Comparison of ENCODE assay signal across 3 cellular contexts in the genomic region with DNA sequence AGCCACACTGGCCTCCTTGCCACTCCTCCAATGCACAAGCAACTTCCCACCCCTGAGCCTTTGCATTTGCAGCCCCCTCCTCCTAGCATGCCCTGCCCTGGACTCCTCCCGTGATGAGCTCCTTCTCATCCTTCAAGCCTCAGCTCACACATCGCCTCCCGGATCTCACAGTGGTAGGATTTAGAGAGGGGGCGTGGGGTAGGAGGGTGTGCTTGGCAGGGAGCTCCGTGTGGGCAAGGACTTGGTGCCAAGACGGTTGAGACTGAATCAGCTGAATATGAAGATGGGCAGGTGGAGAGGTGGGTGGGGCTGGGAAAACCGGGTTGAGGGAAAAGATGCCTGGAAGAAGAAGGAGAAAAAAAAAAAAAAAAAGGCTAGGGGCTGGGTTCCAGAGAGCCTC.
TF ChIP-seq lines count a peak whose summit lies in the region.

No MANE protein-coding gene starts in this region.

TF ChIP-seq in HCT116, 20 proteins besides CTCF, POLR2A, EP300 and RAD21:
- no peak for TF ChIP-seq MAX (IDR thresholded peaks at IDR 0.05)
- TF ChIP-seq ZFX (IDR thresholded peaks at IDR 0.05) = no peak
- no peak for TF ChIP-seq CEBPB (IDR thresholded peaks at IDR 0.05; ENCODE audit: low read depth)
- no peak for TF ChIP-seq SIN3A (IDR thresholded peaks at IDR 0.05; ENCODE audit: low read depth)
- TF ChIP-seq POLR2AphosphoS5 (IDR thresholded peaks at IDR 0.05; ENCODE audit: low read depth, low read length) = no peak
- no peak for TF ChIP-seq SP1 (IDR thresholded peaks at IDR 0.05; ENCODE audit: low read depth)
- TF ChIP-seq EZH2 (IDR thresholded peaks at IDR 0.05) = no peak
- no peak for TF ChIP-seq JUND (IDR thresholded peaks at IDR 0.05)
- TF ChIP-seq FOSL1 (IDR thresholded peaks at IDR 0.05; ENCODE audit: low read depth) = no peak
- TF ChIP-seq ZNF274 (IDR thresholded peaks at IDR 0.05; ENCODE audit: low read depth, low read length) = no peak
- no peak for TF ChIP-seq ZBTB33 (IDR thresholded peaks at IDR 0.05; ENCODE audit: extremely low read depth, insufficient replicate concordance, low read length)
- TF ChIP-seq CBX3 (IDR thresholded peaks at IDR 0.05; ENCODE audit: low read depth) = no peak
- TF ChIP-seq EZH2phosphoT487 (IDR thresholded peaks at IDR 0.05; ENCODE audit: borderline replicate concordance) = no peak
- no peak for TF ChIP-seq YY1 (IDR thresholded peaks at IDR 0.05; ENCODE audit: extremely low read depth, insufficient replicate concordance, low read depth, low read length)

TF ChIP-seq in IMR-90, 13 proteins besides CTCF, POLR2A, EP300 and RAD21:
- TF ChIP-seq MXI1 (IDR thresholded peaks at IDR 0.05; ENCODE audit: borderline replicate concordance, low read depth, low read length) (no peak), CEBPB (IDR thresholded peaks at IDR 0.05; ENCODE audit: low read depth, low read length) (no peak), RFX5 (IDR thresholded peaks at IDR 0.05; ENCODE audit: low read depth, low read length) (no peak), MAFK (IDR thresholded peaks at IDR 0.05; ENCODE audit: low read depth, low read length) (no peak), SMC3 (IDR thresholded peaks at IDR 0.05; ENCODE audit: low read depth, low read length) (no peak), MAZ (IDR thresholded peaks at IDR 0.05; ENCODE audit: borderline replicate concordance, low read depth, low read length) (no peak), FOS (IDR thresholded peaks at IDR 0.05; ENCODE audit: low read depth, low read length) (no peak), CHD1 (IDR thresholded peaks at IDR 0.05; ENCODE audit: low read depth, low read length) (no peak), RCOR1 (IDR thresholded peaks at IDR 0.05; ENCODE audit: insufficient replicate concordance, low read length) (no peak), NFE2L2 (IDR thresholded peaks at IDR 0.05; ENCODE audit: low read depth, low read length) (no peak), BHLHE40 (IDR thresholded peaks at IDR 0.05; ENCODE audit: low read depth, low read length) (no peak)
- TF ChIP-seq, protein P1, sequence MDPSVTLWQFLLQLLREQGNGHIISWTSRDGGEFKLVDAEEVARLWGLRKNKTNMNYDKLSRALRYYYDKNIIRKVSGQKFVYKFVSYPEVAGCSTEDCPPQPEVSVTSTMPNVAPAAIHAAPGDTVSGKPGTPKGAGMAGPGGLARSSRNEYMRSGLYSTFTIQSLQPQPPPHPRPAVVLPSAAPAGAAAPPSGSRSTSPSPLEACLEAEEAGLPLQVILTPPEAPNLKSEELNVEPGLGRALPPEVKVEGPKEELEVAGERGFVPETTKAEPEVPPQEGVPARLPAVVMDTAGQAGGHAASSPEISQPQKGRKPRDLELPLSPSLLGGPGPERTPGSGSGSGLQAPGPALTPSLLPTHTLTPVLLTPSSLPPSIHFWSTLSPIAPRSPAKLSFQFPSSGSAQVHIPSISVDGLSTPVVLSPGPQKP (IDR thresholded peaks at IDR 0.05; ENCODE audit: borderline replicate concordance, low read depth, low read length) = no peak
- TF ChIP-seq, protein P2, sequence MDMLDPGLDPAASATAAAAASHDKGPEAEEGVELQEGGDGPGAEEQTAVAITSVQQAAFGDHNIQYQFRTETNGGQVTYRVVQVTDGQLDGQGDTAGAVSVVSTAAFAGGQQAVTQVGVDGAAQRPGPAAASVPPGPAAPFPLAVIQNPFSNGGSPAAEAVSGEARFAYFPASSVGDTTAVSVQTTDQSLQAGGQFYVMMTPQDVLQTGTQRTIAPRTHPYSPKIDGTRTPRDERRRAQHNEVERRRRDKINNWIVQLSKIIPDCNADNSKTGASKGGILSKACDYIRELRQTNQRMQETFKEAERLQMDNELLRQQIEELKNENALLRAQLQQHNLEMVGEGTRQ (IDR thresholded peaks at IDR 0.05; ENCODE audit: low read depth, low read length) = no peak

TF ChIP-seq in H1, 55 proteins besides CTCF, POLR2A, EP300 and RAD21:
- TF ChIP-seq ASH2L (IDR thresholded peaks at IDR 0.05; ENCODE audit: low read length) (no peak), SIRT6 (IDR thresholded peaks at IDR 0.05; ENCODE audit: low read length) (no peak), GTF2F1 (IDR thresholded peaks at IDR 0.05; ENCODE audit: borderline replicate concordance, low read depth, low read length) (no peak), BCL11A (IDR thresholded peaks at IDR 0.05; ENCODE audit: low read depth in 2 of 2, low read length in 2 of 2) (no peak), SIX5 (IDR thresholded peaks at IDR 0.05; ENCODE audit: low read depth, low read length) (no peak), KDM1A (IDR thresholded peaks at IDR 0.05; ENCODE audit: borderline replicate concordance, low read length) (no peak), RNF2 (IDR thresholded peaks at IDR 0.05; ENCODE audit: borderline replicate concordance, low read depth, low read length, missing control alignments, poor library complexity, severe bottlenecking) (no peak), RBBP5 (IDR thresholded peaks at IDR 0.05; ENCODE audit: borderline replicate concordance, low read depth, low read length) (no peak), SIN3A (conservative IDR thresholded peaks at IDR 0.05 in 1 of 2, IDR thresholded peaks at IDR 0.05 in 1 of 2; ENCODE audit: low read depth in 1 of 2, low read length in 2 of 2) (no peak), GABPA (IDR thresholded peaks at IDR 0.05; ENCODE audit: borderline replicate concordance, insufficient read depth, low read length) (no peak), SP2 (IDR thresholded peaks at IDR 0.05; ENCODE audit: low read length) (no peak), KDM4A (IDR thresholded peaks at IDR 0.05; ENCODE audit: low read depth, low read length, severe bottlenecking) (no peak)
